In the genomic region with DNA sequence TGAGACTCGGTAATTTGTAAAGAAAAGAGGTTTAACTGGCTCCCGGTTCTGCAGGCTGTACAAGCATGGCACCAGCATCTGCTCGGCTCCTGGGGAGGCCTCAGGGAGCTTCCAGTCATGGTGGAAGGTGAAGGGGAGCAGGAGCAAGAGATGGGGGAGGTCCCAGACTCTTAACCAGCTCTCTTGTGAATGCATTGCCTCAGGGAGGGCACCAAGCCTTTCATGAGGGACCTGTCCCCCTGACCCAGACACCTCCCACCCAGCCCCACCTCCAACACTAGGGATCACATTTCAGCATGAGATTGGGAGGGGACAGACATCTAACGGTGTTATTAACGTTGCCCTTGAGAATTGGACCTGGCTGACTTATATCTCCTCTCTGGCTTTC, we compare ENCODE assay signal across 14 cellular contexts.
"Had no signal": no experiment of that assay in that cellular context is flagged by ENCODE, and none has a peak within 500 bp of the region (broad histone marks: within the 10 kb centered on the region; RNA-seq: fewer than 3 reads in every experiment).

No MANE protein-coding gene starts in this region.

- H3K9me3 ChIP-seq: ascending aorta, heart left ventricle, SK-N-SH, upper lobe of left lung had no signal

- H3K27me3 Mint-ChIP-seq: activated CD8-positive, alpha-beta T cell treated with anti-CD3 and anti-CD28 coated beads for 36 hours; activated naive CD8-positive, alpha-beta T cell treated with anti-CD3 and anti-CD28 coated beads, Interleukin-2, amount 10 ng/mL, durations not matched to agents 7 days and 5 days; activated T-helper 17 cell treated with anti-CD3 and anti-CD28 coated beads, Interleukin-2, amount 50 U/mL, for 72 hours had no signal

- H3K4me3 Mint-ChIP-seq: activated CD8-positive, alpha-beta T cell treated with anti-CD3 and anti-CD28 coated beads for 36 hours; activated naive CD8-positive, alpha-beta T cell treated with anti-CD3 and anti-CD28 coated beads, Interleukin-2, amount 10 ng/mL, durations not matched to agents 7 days and 5 days; activated T-helper 17 cell treated with anti-CD3 and anti-CD28 coated beads, Interleukin-2, amount 50 U/mL, for 72 hours; neural crest cell had no signal

- H3K27ac ChIP-seq: ascending aorta had no signal

- H3K27ac Mint-ChIP-seq: activated CD8-positive, alpha-beta T cell treated with anti-CD3 and anti-CD28 coated beads for 36 hours; activated naive CD8-positive, alpha-beta T cell treated with anti-CD3 and anti-CD28 coated beads, Interleukin-2, amount 10 ng/mL, durations not matched to agents 7 days and 5 days; activated T-helper 17 cell treated with anti-CD3 and anti-CD28 coated beads, Interleukin-2, amount 50 U/mL, for 72 hours had no signal

- H3K4me1 Mint-ChIP-seq: activated T-helper 17 cell treated with anti-CD3 and anti-CD28 coated beads, Interleukin-2, amount 50 U/mL, for 72 hours; neural crest cell had no signal

- ATAC-seq: activated CD8-positive, alpha-beta T cell treated with anti-CD3 and anti-CD28 coated beads for 36 hours; heart left ventricle; Right ventricle myocardium inferior had no signal

- H3K4me3 ChIP-seq: ascending aorta, heart left ventricle, upper lobe of left lung had no signal

- H3K27me3 ChIP-seq: ascending aorta, heart left ventricle, upper lobe of left lung had no signal

- DNase-seq: activated CD8-positive, alpha-beta memory T cell treated with anti-CD3 and anti-CD28 coated beads, Interleukin-2, amount 50 U/mL, for 4 hours; activated CD8-positive, alpha-beta T cell treated with anti-CD3 and anti-CD28 coated beads for 36 hours; activated naive CD8-positive, alpha-beta T cell treated with anti-CD3 and anti-CD28 coated beads, Interleukin-2, amount 10 ng/mL, durations not matched to agents 7 days and 5 days; foreskin melanocyte; heart left ventricle; SK-N-SH; stimulated activated CD4-positive, alpha-beta T cell treated with anti-CD3 and anti-CD28 coated beads, Interleukin-1b, Interleukin-23, amount 100 ng/mL, for 48 hours; stimulated activated naive CD4-positive, alpha-beta T cell treated with Interleukin-2 at 50 U/mL for 16 hours; T-helper 1 cell; upper lobe of left lung had no signal

- H3K9me3 Mint-ChIP-seq: activated CD8-positive, alpha-beta T cell treated with anti-CD3 and anti-CD28 coated beads for 36 hours; activated naive CD8-positive, alpha-beta T cell treated with anti-CD3 and anti-CD28 coated beads, Interleukin-2, amount 10 ng/mL, durations not matched to agents 7 days and 5 days; activated T-helper 17 cell treated with anti-CD3 and anti-CD28 coated beads, Interleukin-2, amount 50 U/mL, for 72 hours; neural crest cell had no signal
